In the genomic region with DNA sequence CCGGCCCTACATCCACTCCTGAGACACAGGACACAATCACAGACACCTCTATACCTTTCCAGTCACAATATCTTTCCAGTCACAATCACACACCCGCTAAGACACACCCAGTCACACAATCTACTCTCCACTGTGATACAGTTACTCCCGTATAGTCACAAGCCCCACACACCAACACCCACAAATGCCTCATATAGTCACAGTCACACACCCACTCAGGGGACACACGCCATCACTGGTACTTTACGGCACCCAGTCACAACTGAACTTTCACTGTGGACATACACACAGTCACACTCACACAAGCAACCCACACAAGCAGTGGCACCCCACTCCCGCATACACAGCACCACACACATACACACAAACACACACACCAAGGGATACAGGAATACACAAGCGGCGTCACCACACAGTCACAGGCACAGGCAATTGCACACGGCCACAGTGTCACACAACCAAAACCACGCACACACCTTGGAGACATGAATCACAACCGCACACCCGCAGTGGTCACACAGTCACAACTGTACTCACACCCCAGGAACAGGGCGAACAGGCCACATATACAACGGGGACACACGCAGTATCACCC, we compare ENCODE assay signal across 8 cellular contexts. TPM values are rescaled to one million over a fixed set of nuclear protein-coding genes. Genes with fewer than 3 reads are reported as not detected.
DNase-seq lines count a peak whose midpoint lies in the region; ATAC-seq and TF ChIP-seq lines count a peak whose summit lies in the region.

No MANE protein-coding gene starts in this region.

- H3K36me3 ChIP-seq in right atrium auricular region = no peaks in the 10 kb centered on the region

- H3K27me3 Mint-ChIP-seq in activated CD4-positive, alpha-beta T cell treated with anti-CD3 and anti-CD28 coated beads, Interleukin-2, amount 10 ng/mL, durations not matched to agents 7 days and 5 days = no peaks in the 10 kb centered on the region

- H3K27ac Mint-ChIP-seq in activated CD4-positive, alpha-beta T cell treated with anti-CD3 and anti-CD28 coated beads, Interleukin-2, amount 10 ng/mL, durations not matched to agents 7 days and 5 days = no peak overlapping the region

- peaks cover 24% of the 10 kb centered on the region for H3K36me3 Mint-ChIP-seq in activated CD4-positive, alpha-beta T cell treated with anti-CD3 and anti-CD28 coated beads, Interleukin-2, amount 10 ng/mL, durations not matched to agents 7 days and 5 days (ENCODE audit: low read depth)

- peaks cover 15% of the 10 kb centered on the region for H3K4me1 Mint-ChIP-seq in activated CD4-positive, alpha-beta T cell treated with anti-CD3 and anti-CD28 coated beads, Interleukin-2, amount 10 ng/mL, durations not matched to agents 7 days and 5 days

- peak overlapping the region; percentile 75 to 81 for H3K4me3 ChIP-seq in right atrium auricular region

- no peaks in the 10 kb centered on the region for H3K9me3 Mint-ChIP-seq in activated CD4-positive, alpha-beta T cell treated with anti-CD3 and anti-CD28 coated beads, Interleukin-2, amount 10 ng/mL, durations not matched to agents 7 days and 5 days

- no peak for ATAC-seq in GM19397 (IDR thresholded peaks at IDR 0.05; ENCODE audit: unreplicated experiment)
- ATAC-seq in GM19351 (IDR thresholded peaks at IDR 0.05; ENCODE audit: unreplicated experiment) = no peak

- POLR2A ChIA-PET in activated CD4-positive, alpha-beta T cell treated with anti-CD3 and anti-CD28 coated beads, Interleukin-2, amount 10 ng/mL, durations not matched to agents 7 days and 5 days (lab: Charles Lee) = no interaction called here
- POLR2A ChIA-PET in RWPE1 (lab: Yijun Ruan, JAX; ENCODE audit: low non-redundant PET) = interaction anchor here (0.5 kb wide), 1 partner anchor 136 kb away, joined by 3 read pairs; no protein-coding TSS in a partner anchor

- CTCF ChIA-PET in activated CD4-positive, alpha-beta T cell treated with anti-CD3 and anti-CD28 coated beads, Interleukin-2, amount 10 ng/mL, durations not matched to agents 7 days and 5 days (lab: Charles Lee) = interaction anchor here (0.9 to 1.8 kb wide), 4 partner anchors 10 to 559 kb away, joined by 4 to 11 read pairs (median 5); a partner anchor contains a TSS
- CTCF ChIA-PET in RWPE1 (lab: Yijun Ruan, JAX) = no interaction called here

- no peaks in the 10 kb centered on the region for H3K9me3 ChIP-seq in right atrium auricular region

- H3K27me3 ChIP-seq in right atrium auricular region = no peaks in the 10 kb centered on the region

- H3K4me3 Mint-ChIP-seq in activated CD4-positive, alpha-beta T cell treated with anti-CD3 and anti-CD28 coated beads, Interleukin-2, amount 10 ng/mL, durations not matched to agents 7 days and 5 days = no peak overlapping the region

- TF ChIP-seq CTCF in RWPE1 (conservative IDR thresholded peaks at IDR 0.05; ENCODE audit: low read depth) (no peak), right atrium auricular region (IDR thresholded peaks at IDR 0.05) (no peak)

- peak; percentile 31 to 36 for DNase-seq in activated CD4-positive, alpha-beta T cell treated with anti-CD3 and anti-CD28 coated beads, Interleukin-2, amount 50 U/mL, for 4 hours
- DNase-seq in activated CD4-positive, alpha-beta T cell treated with anti-CD3 and anti-CD28 coated beads, Interleukin-2, amount 10 ng/mL, durations not matched to agents 7 days and 5 days = no peak
- no peak for DNase-seq in RWPE1 (ENCODE audit: low spot score)
- no peak for DNase-seq in right atrium auricular region (ENCODE audit: low spot score)
- DNase-seq in stimulated activated CD4-positive, alpha-beta T cell treated with anti-CD3 and anti-CD28 coated beads, TNF-alpha, amount 100 ng/mL, for 4 hours (ENCODE audit: low read depth in 3 of 3) = peak in 2 of 3 experiments; percentile 8 to 13
- DNase-seq in HPDE6-E6E7 (ENCODE audit: extremely low spot score) = no peak

- H3K4me1 ChIP-seq in right atrium auricular region = peaks cover 0 to 22% of the 10 kb centered on the region in 2 donors

- peak overlapping the region; percentile 92 for H3K27ac ChIP-seq in RWPE1
- H3K27ac ChIP-seq in right atrium auricular region = peak overlapping the region; percentile 95 to 97

RNA-seq across cellular contexts. Expression of a gene that starts 0.6 kb away (rescaled TPM):
- total RNA-seq in activated CD4-positive, alpha-beta T cell treated with anti-CD3 and anti-CD28 coated beads, Interleukin-2, amount 10 ng/mL, durations not matched to agents 7 days and 5 days = 1 to 10 TPM; 2.7 to 3.3 TPM
- total RNA-seq in right atrium auricular region = 1 to 10 TPM; 2.4 to 3.1 TPM

RNA-seq across cellular contexts. Expression of a gene that starts 1.0 kb away (rescaled TPM):
- 10 to 100 TPM; 59.5 to 65.0 TPM for total RNA-seq in activated CD4-positive, alpha-beta T cell treated with anti-CD3 and anti-CD28 coated beads, Interleukin-2, amount 10 ng/mL, durations not matched to agents 7 days and 5 days
- total RNA-seq in right atrium auricular region = 10 to 100 TPM; 46.2 to 48.0 TPM

Comparison
In these comparisons a context has a peak if more than half of its experiments do, and no peak if none do; other contexts are left out.
1. DNase-seq: peak in activated CD4-positive, alpha-beta T cell treated with anti-CD3 and anti-CD28 coated beads, Interleukin-2, amount 50 U/mL, for 4 hours (2 of 2) and stimulated activated CD4-positive, alpha-beta T cell treated with anti-CD3 and anti-CD28 coated beads, TNF-alpha, amount 100 ng/mL, for 4 hours (2 of 3); none in activated CD4-positive, alpha-beta T cell treated with anti-CD3 and anti-CD28 coated beads, Interleukin-2, amount 10 ng/mL, durations not matched to agents 7 days and 5 days (single experiment), RWPE1 (single experiment), right atrium auricular region (single experiment) and HPDE6-E6E7 (single experiment).